In genomic region chr19:13096968-13097330, GRCh38 we compare ENCODE assay signal across 13 cellular contexts. TPM values are rescaled to one million over a fixed set of nuclear protein-coding genes. Genes with fewer than 3 reads are reported as not detected.
DNase-seq lines count a peak whose midpoint lies in the region; ATAC-seq and TF ChIP-seq lines count a peak whose summit lies in the region.
"Had no signal": no experiment of that assay in that cellular context is flagged by ENCODE, and none has a peak within 500 bp of the region (broad histone marks: within the 10 kb centered on the region; RNA-seq: fewer than 3 reads in every experiment).

No MANE protein-coding gene starts in this region.

- intact Hi-C loops in CD4-positive, alpha-beta memory T cell (cut with micrococcal nuclease): loop anchor here (5.0 kb wide), 1 partner anchor 210 kb away; the partner anchor contains the start of gene KLF1
- intact Hi-C loops in prostate gland (cut with DNase I): no loop called here
- intact Hi-C loops in posterior vena cava (cut with DNase I): loop anchor here in 1 of 2 donors (5.0 to 10.0 kb wide), 3 partner anchors 82 to 540 kb away; no protein-coding TSS in a partner anchor

- H3K9me2 ChIP-seq in Karpas-422 (replicated peaks; ENCODE audit: insufficient read depth, low read length): no peaks in the 10 kb centered on the region

- DNase-seq in CD4-positive, alpha-beta memory T cell: peak in 3 of 5 donors; percentile 30 to 36 (median 34)
- DNase-seq in Karpas-422 (peak; percentile 57), coronary artery (ENCODE audit: low spot score) (no peak), prostate gland (ENCODE audit: low spot score) (no peak), GDM1 (lab: John Stamatoyannopoulos, UW) (no peak), SW 1271 (lab: John Stamatoyannopoulos, UW) (no peak), posterior vena cava (ENCODE audit: low spot score) (no peak)
- DNase-seq: DND-41, NCI-H774, occipital lobe, T-helper 9 cell had no signal

- peaks cover 70% of the 10 kb centered on the region for H3K4me1 ChIP-seq in CD4-positive, alpha-beta memory T cell (ENCODE audit: insufficient read depth, low read length)
- H3K4me1 ChIP-seq in Karpas-422 (ENCODE audit: low read length) (peaks cover 54% of the 10 kb centered on the region), prostate gland (replicated peaks) (peaks cover 6% of the 10 kb centered on the region)

- WGBS in prostate gland: 60% methylated on average over 18 of the region's 18 CpGs

- peaks cover 6% of the 10 kb centered on the region for H3K79me2 ChIP-seq in Karpas-422 (ENCODE audit: low read length)

- no peak for TF ChIP-seq CTCF in coronary artery (IDR thresholded peaks at IDR 0.05)
- TF ChIP-seq CTCF in prostate gland (IDR thresholded peaks at IDR 0.05): no peak

- peaks cover 17% of the 10 kb centered on the region; the same call in 1 of the 2 replicates for H4K20me1 ChIP-seq in Karpas-422 (ENCODE audit: insufficient read depth, low read depth, low read length)

- H3K9me3 ChIP-seq in CD4-positive, alpha-beta memory T cell (ENCODE audit: control insufficient read depth in 1 of 2, low read length in 2 of 2): no peaks in the 10 kb centered on the region
- H3K9me3 ChIP-seq in Karpas-422 (ENCODE audit: low read length) (no peaks in the 10 kb centered on the region), prostate gland (no peaks in the 10 kb centered on the region)

- POLR2A ChIA-PET in CD4-positive, alpha-beta memory T cell (lab: Charles Lee; ENCODE audit: partially characterized antibody): interaction anchor here (0.7 to 5.0 kb wide), 7 partner anchors 8 to 206 kb away, joined by 3 to 42 read pairs (median 6); partner anchors contain the start of genes GCDH, IER2, NACC1 and STX10

- H3K27ac ChIP-seq in CD4-positive, alpha-beta memory T cell (ENCODE audit: low read depth, low read length): no peak overlapping the region
- H3K27ac ChIP-seq in Karpas-422 (ENCODE audit: low read length): no peak overlapping the region
- peak overlapping the region in 1 of 2 donors; percentile 79 for H3K27ac ChIP-seq in coronary artery
- H3K27ac ChIP-seq in prostate gland: peak overlapping the region; percentile 84 to 88

- CTCF ChIA-PET in CD4-positive, alpha-beta memory T cell (lab: Charles Lee; ENCODE audit: partially characterized antibody): interaction anchor here (0.6 to 8.2 kb wide), 4 partner anchors 8 to 118 kb away, joined by 3 to 129 read pairs (median 22); no protein-coding TSS in a partner anchor

- peaks cover 15% of the 10 kb centered on the region for H3K27me3 ChIP-seq in CD4-positive, alpha-beta memory T cell (ENCODE audit: insufficient read depth, low read length)
- no peaks in the 10 kb centered on the region for H3K27me3 ChIP-seq in Karpas-422 (ENCODE audit: low read length)
- no peaks in the 10 kb centered on the region for H3K27me3 ChIP-seq in prostate gland (replicated peaks; ENCODE audit: insufficient read depth)

- peak overlapping the region; percentile 62 to 94 (median 87) for H3K27ac Mint-ChIP-seq in CD4-positive, alpha-beta memory T cell

- H3K36me3 Mint-ChIP-seq in CD4-positive, alpha-beta memory T cell: peaks cover 0 to 3% of the 10 kb centered on the region in 2 donors

- peaks cover 5 to 10% of the 10 kb centered on the region in 2 donors for H3K27me3 Mint-ChIP-seq in CD4-positive, alpha-beta memory T cell

- peaks cover 27 to 67% (median 40%) of the 10 kb centered on the region in 4 donors for H3K4me1 Mint-ChIP-seq in CD4-positive, alpha-beta memory T cell

- no peaks in the 10 kb centered on the region for H3K36me3 ChIP-seq in CD4-positive, alpha-beta memory T cell (ENCODE audit: insufficient read depth, low read length)
- H3K36me3 ChIP-seq in Karpas-422 (ENCODE audit: insufficient read depth, low read length) (peaks cover 8% of the 10 kb centered on the region), prostate gland (peaks cover 5 to 13% of the 10 kb centered on the region in 2 donors)

- no peak overlapping the region for H3K4me2 ChIP-seq in Karpas-422 (ENCODE audit: low read depth, low read length, poor library complexity, severe bottlenecking)

- peaks cover 0 to 2% (median 0%) of the 10 kb centered on the region in 8 donors for H3K9me3 Mint-ChIP-seq in CD4-positive, alpha-beta memory T cell

- H2AFZ ChIP-seq in Karpas-422 (ENCODE audit: low read length): no peak overlapping the region

- no peak for TF ChIP-seq POLR2A in prostate gland (IDR thresholded peaks at IDR 0.05)

- peak overlapping the region; percentile 75 to 87 (median 82) for H3K4me3 Mint-ChIP-seq in CD4-positive, alpha-beta memory T cell

- ATAC-seq in HG03095 (IDR thresholded peaks at IDR 0.05; ENCODE audit: unreplicated experiment): no peak

- no peak overlapping the region for H3K4me3 ChIP-seq in CD4-positive, alpha-beta memory T cell (ENCODE audit: low read length in 2 of 2)
- no peak overlapping the region for H3K4me3 ChIP-seq in Karpas-422 (ENCODE audit: low read length)
- peak overlapping the region; percentile 75 for H3K4me3 ChIP-seq in coronary artery
- H3K4me3 ChIP-seq in prostate gland: no peak overlapping the region

- no peak overlapping the region for H3K9ac ChIP-seq in Karpas-422 (ENCODE audit: low read length)

RNA-seq across cellular contexts. Expression of gene LYL1, which starts 5.7 kb away (rescaled TPM):
- total RNA-seq in CD4-positive, alpha-beta memory T cell: 10 to 100 TPM; 16.1 to 16.9 TPM
- 1 to 10 TPM; 2.3 to 9.4 TPM for polyA plus RNA-seq in CD4-positive, alpha-beta memory T cell
- total RNA-seq in Karpas-422 (2014; rRNA removed; shearing (Covaris generic); ENCODE audit: low replicate concordance): 99.1 and 285 TPM in 2 replicates
- 10 to 100 TPM in 1 of 2 donors, 1 to 10 TPM in 1; 4.6 to 13.3 TPM for total RNA-seq in prostate gland
- total RNA-seq in posterior vena cava: 10 to 100 TPM in 1 of 2 donors, 1 to 10 TPM in 1; 9.8 to 13.0 TPM
- total RNA-seq: H4 had no signal

RNA-seq across cellular contexts. Expression of gene TRMT1, which starts 19.6 kb away (rescaled TPM):
- total RNA-seq in CD4-positive, alpha-beta memory T cell: 10 to 100 TPM; 70.6 to 78.4 TPM
- polyA plus RNA-seq in CD4-positive, alpha-beta memory T cell: 10 to 100 TPM; 18.0 to 24.9 TPM
- 35.9 and 69.7 TPM in 2 replicates for total RNA-seq in Karpas-422 (2014; rRNA removed; shearing (Covaris generic); ENCODE audit: low replicate concordance)
- total RNA-seq in prostate gland: 10 to 100 TPM; 23.3 to 55.4 TPM
- 10 to 100 TPM; 21.9 to 24.1 TPM for total RNA-seq in posterior vena cava

RNA-seq across cellular contexts. Expression of gene NACC1, which starts 21.1 kb away (rescaled TPM):
- 10 to 100 TPM; 25.8 to 34.1 TPM for total RNA-seq in CD4-positive, alpha-beta memory T cell
- polyA plus RNA-seq in CD4-positive, alpha-beta memory T cell: 1 to 10 TPM in 1 of 2 donors, under 1 TPM in 1; 0.15 to 1.8 TPM
- 28.0 and 76.4 TPM in 2 replicates for total RNA-seq in Karpas-422 (2014; rRNA removed; shearing (Covaris generic); ENCODE audit: low replicate concordance)
- total RNA-seq in prostate gland (10 to 100 TPM; 52.4 to 91.9 TPM), posterior vena cava (10 to 100 TPM; 37.6 to 39.7 TPM)

RNA-seq across cellular contexts. Expression of gene STX10, which starts 53.2 kb away (rescaled TPM):
- total RNA-seq in CD4-positive, alpha-beta memory T cell: 10 to 100 TPM; 63.7 to 64.0 TPM
- 10 to 100 TPM; 57.9 to 64.2 TPM for polyA plus RNA-seq in CD4-positive, alpha-beta memory T cell
- total RNA-seq in Karpas-422 (2014; rRNA removed; shearing (Covaris generic); ENCODE audit: low replicate concordance): 47.0 and 103 TPM in 2 replicates
- total RNA-seq in prostate gland: 10 to 100 TPM; 42.5 to 48.6 TPM
- total RNA-seq in posterior vena cava: 10 to 100 TPM; 31.4 to 39.0 TPM

RNA-seq across cellular contexts. Expression of gene IER2, which starts 53.3 kb away (rescaled TPM):
- total RNA-seq in CD4-positive, alpha-beta memory T cell: 100 to 1,000 TPM; 148 to 153 TPM
- 100 to 1,000 TPM; 201 to 446 TPM for polyA plus RNA-seq in CD4-positive, alpha-beta memory T cell
- 7.3 and 15.9 TPM in 2 replicates for total RNA-seq in Karpas-422 (2014; rRNA removed; shearing (Covaris generic); ENCODE audit: low replicate concordance)
- total RNA-seq in prostate gland (10 to 100 TPM; 34.7 to 75.7 TPM), posterior vena cava (100 to 1,000 TPM in 1 of 2 donors, 10 to 100 TPM in 1; 73.1 to 130 TPM)

Comparison
In these comparisons a context has a peak if more than half of its experiments do, and no peak if none do; other contexts are left out.
1. DNase-seq: peak in CD4-positive, alpha-beta memory T cell (3 of 5) and Karpas-422 (single experiment); none in coronary artery (single experiment), prostate gland (single experiment), GDM1 (single experiment), SW 1271 (0 of 2) and posterior vena cava (single experiment).
2. H3K27ac ChIP-seq: peak in prostate gland (2 of 2); none in CD4-positive, alpha-beta memory T cell (single experiment) and Karpas-422 (single experiment).